In the genomic region with DNA sequence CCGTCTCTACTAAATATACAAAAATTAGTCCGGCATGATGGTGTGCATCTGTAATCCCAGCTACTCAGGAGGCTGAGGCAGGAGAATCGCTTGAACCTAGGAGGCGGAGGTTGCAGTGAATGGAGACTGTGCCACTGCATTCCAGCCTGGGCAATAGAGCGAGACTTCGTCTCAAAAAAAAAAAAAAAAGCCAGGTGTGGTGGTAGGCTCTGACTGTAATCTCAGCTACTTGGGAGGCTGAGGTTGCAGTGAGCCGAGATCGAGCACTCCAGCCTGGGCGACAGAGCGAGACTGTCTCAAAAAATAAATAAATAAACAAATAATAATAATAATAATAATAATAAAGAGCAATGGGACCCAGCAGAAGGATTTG, we compare ENCODE assay signal across 5 cellular contexts. TPM values are rescaled to one million over a fixed set of nuclear protein-coding genes. Genes with fewer than 3 reads are reported as not detected.
"Had no signal": no experiment of that assay in that cellular context is flagged by ENCODE, and none has a peak within 500 bp of the region (broad histone marks: within the 10 kb centered on the region; RNA-seq: fewer than 3 reads in every experiment).

No MANE protein-coding gene starts in this region.

RNA-seq across cellular contexts. Expression of gene SEMA3B, which starts 3.6 kb away (rescaled TPM):
- total RNA-seq: activated B cell treated with CpG ODN at 0.5 μM for 24 hours had no signal
- polyA plus RNA-seq: immature natural killer cell had no signal

RNA-seq across cellular contexts. Expression of gene LSMEM2, which starts 6.4 kb away (rescaled TPM):
- total RNA-seq: activated B cell treated with CpG ODN at 0.5 μM for 24 hours; activated CD8-positive, alpha-beta T cell treated with anti-CD3 and anti-CD28 coated beads for 36 hours; left colon; mononuclear cell had no signal
- polyA plus RNA-seq: immature natural killer cell had no signal
